ENCODE assay signal across 8 cellular contexts in the genomic region with DNA sequence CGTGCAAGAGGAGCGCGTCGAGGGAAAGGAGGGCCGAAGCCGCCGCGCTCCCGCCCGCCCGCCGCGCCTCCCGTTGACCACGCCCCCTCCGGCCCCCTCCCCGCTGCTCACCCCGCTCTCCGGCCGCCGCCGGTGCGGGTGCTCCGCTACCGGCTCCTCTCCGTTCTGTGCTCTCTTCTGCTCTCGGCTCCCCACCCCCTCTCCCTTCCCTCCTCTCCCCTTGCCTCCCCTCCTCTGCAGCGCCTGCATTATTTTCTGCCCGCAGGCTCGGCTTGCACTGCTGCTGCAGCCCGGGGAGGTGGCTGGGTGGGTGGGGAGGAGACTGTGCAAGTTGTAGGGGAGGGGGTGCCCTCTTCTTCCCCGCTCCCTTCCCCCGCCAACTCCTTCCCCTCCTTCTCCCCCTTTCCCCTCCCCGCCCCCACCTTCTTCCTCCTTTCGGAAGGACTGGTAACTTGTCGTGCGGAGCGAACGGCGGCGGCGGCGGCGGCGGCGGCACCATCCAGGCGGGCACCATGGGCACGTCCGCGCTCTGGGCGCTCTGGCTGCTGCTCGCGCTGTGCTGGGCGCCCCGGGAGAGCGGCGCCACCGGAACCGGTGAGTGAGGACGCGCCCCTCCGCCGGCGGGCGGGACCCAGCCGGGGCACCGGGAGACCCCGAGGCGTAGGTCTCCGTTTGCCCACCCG. TPM values are rescaled to one million over a fixed set of nuclear protein-coding genes. Genes with fewer than 3 reads are reported as not detected.
DNase-seq lines count a peak whose midpoint lies in the region; ATAC-seq, FAIRE-seq and TF ChIP-seq lines count a peak whose summit lies in the region.

A gene (plus strand): TSS at position 110 of the 683 bp plus-strand sequence. CDS start 403 bp downstream, at position 513.

- TF ChIP-seq CTCF in K562 (IDR thresholded peaks at IDR 0.05 in 2 of 3, conservative IDR thresholded peaks at IDR 0.05 in 1 of 3; ENCODE audit: insufficient read depth in 2 of 3, low read depth in 1 of 3, low read length in 3 of 3) (no peak), gastrocnemius medialis (IDR thresholded peaks at IDR 0.05 in 4 of 5, conservative IDR thresholded peaks at IDR 0.05 in 1 of 5) (no peak)

- H3K9ac ChIP-seq in K562 (ENCODE audit: insufficient read depth in 1 of 2, low read depth in 2 of 2, low read length in 2 of 2): no peak within 1 kb of the TSS
- H3K9ac ChIP-seq in iPS-15b (ENCODE audit: low read depth, low read length): peak within 1 kb of the TSS; percentile 57

- FAIRE-seq in K562 (lab: Jason Lieb, UNC): no peak

- intact Hi-C loops in K562 (cut with micrococcal nuclease) (no loop called here), gastrocnemius medialis (cut with DNase I; ENCODE audit: low total_unique reads) (loop anchor here (1.0 to 10.0 kb wide), 4 partner anchors 52 to 607 kb away; a partner anchor contains a TSS)

- 33% methylated on average over 1 of the region's 71 CpGs for WGBS in K562 (ENCODE audit: insufficient coverage, low coverage, missing lambda C conversion rate)

- no peaks in the 10 kb centered on the region for H3K36me3 ChIP-seq in K562 (ENCODE audit: control insufficient read depth, insufficient read depth, low read length)
- H3K36me3 ChIP-seq in iPS-15b (ENCODE audit: control insufficient read depth, insufficient read depth, low read length): no peaks in the 10 kb centered on the region
- no peaks in the 10 kb centered on the region for H3K36me3 ChIP-seq in gastrocnemius medialis

- H3K79me2 ChIP-seq in K562 (ENCODE audit: control insufficient read depth, insufficient read depth, low read length): no peaks in the 10 kb centered on the region

- no peak within 1 kb of the TSS for H3K27ac ChIP-seq in K562 (ENCODE audit: extremely low read depth, low read depth, low read length)
- H3K27ac ChIP-seq in gastrocnemius medialis: peak within 1 kb of the TSS; percentile 95 to 98 (median 97)

- no peaks in the 10 kb centered on the region for H3K9me3 ChIP-seq in K562 (replicated peaks; ENCODE audit: control insufficient read depth, insufficient read depth, low read depth, low read length)
- H3K9me3 ChIP-seq in iPS-15b (ENCODE audit: control insufficient read depth, insufficient read depth, low read length): no peaks in the 10 kb centered on the region
- no peaks in the 10 kb centered on the region for H3K9me3 ChIP-seq in gastrocnemius medialis

- in situ Hi-C loops in K562 (cut with MboI) (no loop called here), gastrocnemius medialis (cut with MboI; ENCODE audit: low sequenced_read_pairs in 4 of 4) (loop anchor here in 1 of 4 donors (10.0 kb wide), 1 partner anchor 103 kb away; no protein-coding TSS in a partner anchor)

- CTCF ChIA-PET in K562 (lab: Yijun Ruan, JAX; ENCODE audit: low intra/inter-chr PET ratio): no interaction called here

- no peak for TF ChIP-seq EP300 in K562 (IDR thresholded peaks at IDR 0.05; ENCODE audit: low read length)

- H3K4me2 ChIP-seq in K562 (ENCODE audit: insufficient read depth, low read length): peak within 1 kb of the TSS; percentile 37

- H3K4me1 ChIP-seq in K562 (replicated peaks in 1 of 2; ENCODE audit: control insufficient read depth in 2 of 2, insufficient read depth in 2 of 2, low read length in 2 of 2) (peaks cover 0 to 14% of the 10 kb centered on the region in 2 experiments; a peak in 2 of 5 replicates), iPS-15b (ENCODE audit: control insufficient read depth, insufficient read depth, low read length) (peaks cover 11% of the 10 kb centered on the region), gastrocnemius medialis (peaks cover 16 to 29% of the 10 kb centered on the region in 2 donors)

- H2AFZ ChIP-seq in K562 (ENCODE audit: low read depth, low read length): 0 out of 2 replicates have a peak within 1 kb of the TSS, but pooled peaks have one; percentile 40

- peak within 1 kb of the TSS; percentile 26; the same call in 1 of the 2 replicates for H3K4me3 ChIP-seq in K562
- peak within 1 kb of the TSS; percentile 86 for H3K4me3 ChIP-seq in iPS-15b (ENCODE audit: low read depth, low read length)
- H3K4me3 ChIP-seq in gastrocnemius medialis: peak within 1 kb of the TSS; percentile 72 to 94 (median 90)

- ATAC-seq in GM19043 (IDR thresholded peaks at IDR 0.05; ENCODE audit: low read depth, unreplicated experiment) (peak; percentile 21), HG03432 (IDR thresholded peaks at IDR 0.05; ENCODE audit: unreplicated experiment) (peak; percentile 49), K562 (peak; percentile 82), gastrocnemius medialis (peak; percentile 47 to 53), HG03520 (IDR thresholded peaks at IDR 0.05; ENCODE audit: unreplicated experiment) (no peak)

- POLR2A ChIA-PET in K562 (lab: Yijun Ruan, JAX): no interaction called here

- no peak for TF ChIP-seq RAD21 in K562 (CRISPR knock-in tag; conservative IDR thresholded peaks at IDR 0.05 in 1 of 2, IDR thresholded peaks at IDR 0.05 in 1 of 2)

- peak in 12 of 14 donors; percentile 56 to 88 (median 79) for DNase-seq in C1 segment of cervical spinal cord (lab: John Stamatoyannopoulos, UW)
- peak; percentile 33 for DNase-seq in RPMI8226
- peak; percentile 17 to 59 (median 40) for DNase-seq in K562 (ENCODE audit: extremely low read depth in 1 of 4, low spot score in 3 of 4)
- peak; percentile 30 to 40 for DNase-seq in gastrocnemius medialis

- BruUV-seq in K562 (replicated peaks; lab: Mats Ljungman, UMichigan): no TSS peak

- no peaks in the 10 kb centered on the region for H3K9me1 ChIP-seq in K562 (ENCODE audit: control insufficient read depth, insufficient read depth, low read length)

- TF ChIP-seq POLR2A in K562 (conservative IDR thresholded peaks at IDR 0.05) (no peak), gastrocnemius medialis (IDR thresholded peaks at IDR 0.05) (peak in 1 of 2 donors; percentile 38)

- H3K27me3 ChIP-seq in K562 (ENCODE audit: control insufficient read depth in 2 of 2, insufficient read depth in 2 of 2, low read length in 2 of 2): peaks cover 2 to 15% of the 10 kb centered on the region in 2 experiments; a peak in 3 of 5 replicates
- peaks cover 24% of the 10 kb centered on the region for H3K27me3 ChIP-seq in iPS-15b (ENCODE audit: control insufficient read depth, insufficient read depth, low read length)
- H3K27me3 ChIP-seq in gastrocnemius medialis: no peaks in the 10 kb centered on the region

- H4K20me1 ChIP-seq in K562 (replicated peaks; ENCODE audit: control insufficient read depth, insufficient read depth, low read length): no peaks in the 10 kb centered on the region

TF ChIP-seq in K562, 482 proteins besides CTCF, POLR2A, EP300 and RAD21 (continues in another document):
- TF ChIP-seq ARID1B (IDR thresholded peaks at IDR 0.05) (no peak), MYC (IDR thresholded peaks at IDR 0.05; ENCODE audit: low read depth, low read length) (no peak), MYC (CRISPR knock-in tag; IDR thresholded peaks at IDR 0.05; ENCODE audit: borderline replicate concordance, low read depth) (no peak), NFE2L1 (tag; IDR thresholded peaks at IDR 0.05; ENCODE audit: borderline replicate concordance, low read depth) (no peak), RBM34 (IDR thresholded peaks at IDR 0.05; ENCODE audit: borderline replicate concordance, insufficient read depth, low read length) (no peak)
- TF ChIP-seq, protein P1, sequence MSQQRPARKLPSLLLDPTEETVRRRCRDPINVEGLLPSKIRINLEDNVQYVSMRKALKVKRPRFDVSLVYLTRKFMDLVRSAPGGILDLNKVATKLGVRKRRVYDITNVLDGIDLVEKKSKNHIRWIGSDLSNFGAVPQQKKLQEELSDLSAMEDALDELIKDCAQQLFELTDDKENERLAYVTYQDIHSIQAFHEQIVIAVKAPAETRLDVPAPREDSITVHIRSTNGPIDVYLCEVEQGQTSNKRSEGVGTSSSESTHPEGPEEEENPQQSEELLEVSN (IDR thresholded peaks at IDR 0.05; ENCODE audit: borderline replicate concordance in 1 of 2, extremely low read depth in 1 of 2, insufficient read depth in 1 of 2, insufficient read length in 1 of 2, low read depth in 1 of 2, low read length in 1 of 2, poor library complexity in 1 of 2, severe bottlenecking in 1 of 2): peak; percentile 63 to 90
- TF ChIP-seq, protein P2, sequence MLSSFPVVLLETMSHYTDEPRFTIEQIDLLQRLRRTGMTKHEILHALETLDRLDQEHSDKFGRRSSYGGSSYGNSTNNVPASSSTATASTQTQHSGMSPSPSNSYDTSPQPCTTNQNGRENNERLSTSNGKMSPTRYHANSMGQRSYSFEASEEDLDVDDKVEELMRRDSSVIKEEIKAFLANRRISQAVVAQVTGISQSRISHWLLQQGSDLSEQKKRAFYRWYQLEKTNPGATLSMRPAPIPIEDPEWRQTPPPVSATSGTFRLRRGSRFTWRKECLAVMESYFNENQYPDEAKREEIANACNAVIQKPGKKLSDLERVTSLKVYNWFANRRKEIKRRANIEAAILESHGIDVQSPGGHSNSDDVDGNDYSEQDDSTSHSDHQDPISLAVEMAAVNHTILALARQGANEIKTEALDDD (IDR thresholded peaks at IDR 0.05): no peak
- TF ChIP-seq, protein P3, sequence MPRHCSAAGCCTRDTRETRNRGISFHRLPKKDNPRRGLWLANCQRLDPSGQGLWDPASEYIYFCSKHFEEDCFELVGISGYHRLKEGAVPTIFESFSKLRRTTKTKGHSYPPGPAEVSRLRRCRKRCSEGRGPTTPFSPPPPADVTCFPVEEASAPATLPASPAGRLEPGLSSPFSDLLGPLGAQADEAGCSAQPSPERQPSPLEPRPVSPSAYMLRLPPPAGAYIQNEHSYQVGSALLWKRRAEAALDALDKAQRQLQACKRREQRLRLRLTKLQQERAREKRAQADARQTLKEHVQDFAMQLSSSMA (CRISPR knock-in tag; IDR thresholded peaks at IDR 0.05): no peak

RNA-seq across cellular contexts. Expression of the gene that starts here (rescaled TPM):
- total RNA-seq in K562 (2011; cell fraction: chromatin; rRNA removed; ENCODE audit: low replicate concordance): 0.39 and 0.88 TPM in 2 replicates
- total RNA-seq in K562 (2011; cell fraction: nucleolus; rRNA removed): 0.17 and 0.53 TPM in 2 replicates
- 0.66 and 1.1 TPM in 2 replicates for total RNA-seq in K562 (2011; cell fraction: nucleoplasm; rRNA removed)
- total RNA-seq in K562 (2014; rRNA removed) (0.05 and 0.08 TPM in 2 replicates), K562 (2014; rRNA removed; fragmentation: Illumina TruSeq; extraction: Trizol) (0.18 and 0.32 TPM in 2 replicates), K562 (2015; rRNA removed; fragmentation: Illumina TruSeq; extraction: Trizol) (0.04 TPM in 2 replicates), K562 (2021) (0.34 and 0.58 TPM in 2 replicates), gastrocnemius medialis (10 to 100 TPM; 13.6 to 19.6 (median 16.9) TPM)
- polyA plus RNA-seq in K562 (2011; rRNA removed) (0.04 and 0.20 TPM in 2 replicates), K562 (2014; fragmentation: Illumina TruSeq; extraction: Trizol) (0.24 and 0.40 TPM in 2 replicates), K562 (2014; fragmentation: Nextera tagmentation; extraction: Ambion mirVana) (under 1 TPM; 0.03 to 0.08 TPM), K562 (2014; rRNA removed) (0.24 and 0.45 TPM in 2 replicates)
- 0.03 and 0.13 TPM in 2 replicates for polyA plus RNA-seq in K562 (2011; cell fraction: cytosol; rRNA removed)
- polyA plus RNA-seq in K562 (2011; cell fraction: nucleus; rRNA removed): 0.14 and 0.80 TPM in 2 replicates
- polyA plus RNA-seq in K562 (2012): 0.10 and 2.2 TPM in 2 replicates
- polyA minus RNA-seq in K562 (2011; rRNA and poly(A)+ RNA removed): 0.04 and 0.33 TPM in 2 replicates
- not detected in 2 replicates for polyA minus RNA-seq in K562 (2011; cell fraction: cytosol; rRNA and poly(A)+ RNA removed)
- polyA minus RNA-seq in K562 (2011; cell fraction: nucleus; rRNA and poly(A)+ RNA removed): under 0.01 and 0.44 TPM in 2 replicates

Comparison
In these comparisons a context has a peak if more than half of its experiments do, and no peak if none do; other contexts are left out.
1. RNA of the gene that starts here (total RNA-seq): 13.6 to 19.6 TPM in gastrocnemius medialis; 0.04 to 1.1 TPM in K562; every median in the first group is over 4 times any median in the second.
2. H3K4me3 ChIP-seq: peak in every context shown above with its lines; median percentile 90 in gastrocnemius medialis; 86 in iPS-15b; 26 in K562.
3. Peak in every context shown above with its lines, with median percentiles within 50 percentile points of each other: DNase-seq.